Comparison of ENCODE assay signal across 8 cellular contexts in the genomic region with DNA sequence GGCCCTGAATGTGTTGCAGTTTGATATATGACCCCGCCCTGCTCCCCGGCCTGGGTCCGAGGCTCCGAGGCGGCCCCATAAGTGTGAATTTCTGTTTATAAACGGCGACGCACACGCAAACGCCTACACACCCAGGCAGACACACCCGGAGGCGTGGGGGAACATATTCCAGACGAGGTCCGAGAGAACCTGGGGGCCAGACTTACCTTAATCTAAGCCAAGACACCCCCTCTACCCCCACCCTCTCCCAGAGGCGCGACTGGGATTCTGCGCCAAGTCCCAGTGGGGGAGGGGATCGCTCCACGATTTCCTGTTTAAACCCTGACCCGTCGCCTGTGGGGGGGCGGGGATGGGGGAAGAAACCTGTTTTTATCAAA. TPM values are rescaled to one million over a fixed set of nuclear protein-coding genes. Genes with fewer than 3 reads are reported as not detected.
A peak's percentile ranks its signal among the peaks of the same experiment; 100 is the strongest.
DNase-seq lines count a peak whose midpoint lies in the region; ATAC-seq and TF ChIP-seq lines count a peak whose summit lies in the region.

No MANE protein-coding gene starts in this region.

- peak overlapping the region; percentile 93 for H3K27ac ChIP-seq in SJSA1
- peak overlapping the region; percentile 68 for H3K27ac ChIP-seq in upper lobe of right lung

- peaks cover 26% of the 10 kb centered on the region for H3K4me1 Mint-ChIP-seq in activated naive CD4-positive, alpha-beta T cell treated with anti-CD3 and anti-CD28 coated beads, Interleukin-2, amount 50 U/mL, for 24 hours
- peaks cover 22 to 27% of the 10 kb centered on the region in 2 donors for H3K4me1 Mint-ChIP-seq in immature natural killer cell

- H3K27me3 ChIP-seq in SJSA1 (replicated peaks), result no peaks in the 10 kb centered on the region
- H3K27me3 ChIP-seq in upper lobe of right lung, result peaks cover 94% of the 10 kb centered on the region

- no peak overlapping the region for H3K27ac Mint-ChIP-seq in activated naive CD4-positive, alpha-beta T cell treated with anti-CD3 and anti-CD28 coated beads, Interleukin-2, amount 50 U/mL, for 24 hours
- H3K27ac Mint-ChIP-seq in immature natural killer cell, result peak overlapping the region in 3 of 6 donors; percentile 20 to 74 (median 45)

- ATAC-seq in upper lobe of right lung (no peak), GM21717 (IDR thresholded peaks at IDR 0.05; ENCODE audit: unreplicated experiment) (no peak)

- H3K9me3 ChIP-seq in SJSA1 (replicated peaks) (no peaks in the 10 kb centered on the region), upper lobe of right lung (no peaks in the 10 kb centered on the region)

- H3K4me1 ChIP-seq in SJSA1 (replicated peaks) (peaks cover 55% of the 10 kb centered on the region), upper lobe of right lung (peaks cover 5% of the 10 kb centered on the region)

- H3K36me3 Mint-ChIP-seq in activated naive CD4-positive, alpha-beta T cell treated with anti-CD3 and anti-CD28 coated beads, Interleukin-2, amount 50 U/mL, for 24 hours, result peaks cover 1% of the 10 kb centered on the region
- H3K36me3 Mint-ChIP-seq in immature natural killer cell, result no peaks in the 10 kb centered on the region

- no peak for TF ChIP-seq CTCF in upper lobe of right lung (IDR thresholded peaks at IDR 0.05)
- TF ChIP-seq CTCF in GM10266 (IDR thresholded peaks at IDR 0.05; ENCODE audit: control insufficient read depth, insufficient read depth, low read depth, missing control alignments), result no peak

- H3K9me3 Mint-ChIP-seq in activated naive CD4-positive, alpha-beta T cell treated with anti-CD3 and anti-CD28 coated beads, Interleukin-2, amount 50 U/mL, for 24 hours, result no peaks in the 10 kb centered on the region
- H3K9me3 Mint-ChIP-seq in immature natural killer cell, result peaks cover 0 to 2% (median 0%) of the 10 kb centered on the region in 6 donors

- H3K4me3 Mint-ChIP-seq in activated naive CD4-positive, alpha-beta T cell treated with anti-CD3 and anti-CD28 coated beads, Interleukin-2, amount 50 U/mL, for 24 hours, result peak overlapping the region; percentile 77
- peak overlapping the region; percentile 89 to 95 (median 93) for H3K4me3 Mint-ChIP-seq in immature natural killer cell

- H3K27me3 Mint-ChIP-seq in activated naive CD4-positive, alpha-beta T cell treated with anti-CD3 and anti-CD28 coated beads, Interleukin-2, amount 50 U/mL, for 24 hours, result peaks cover 55% of the 10 kb centered on the region
- H3K27me3 Mint-ChIP-seq in immature natural killer cell (ENCODE audit: low read depth in 3 of 3), result peaks cover 31 to 55% (median 50%) of the 10 kb centered on the region in 3 donors

- intact Hi-C loops in upper lobe of right lung (cut with DNase I), result no loop called here

- H3K36me3 ChIP-seq in SJSA1 (peaks cover 3% of the 10 kb centered on the region), upper lobe of right lung (no peaks in the 10 kb centered on the region)

- DNase-seq in activated naive CD4-positive, alpha-beta T cell treated with anti-CD3 and anti-CD28 coated beads, Interleukin-2, amount 50 U/mL, for 16 hours, result no peak
- DNase-seq in SJSA1 (ENCODE audit: low read depth in 1 of 2, low spot score in 2 of 2) (peak; percentile 79 to 81), immature natural killer cell (no peak), upper lobe of right lung (no peak), GM10266 (ENCODE audit: extremely low spot score) (no peak), NCI-H2171 treated with DMSO at 0.1 percent for 48 hours (lab: John Stamatoyannopoulos, UW) (no peak)

- H3K4me3 ChIP-seq in SJSA1 (peak overlapping the region; percentile 56), upper lobe of right lung (peak overlapping the region; percentile 48)

RNA-seq across cellular contexts. Expression of a gene that starts 9.6 kb away (rescaled TPM):
- total RNA-seq in SJSA1 (2014; rRNA removed; shearing (Covaris generic)), result 2.9 and 6.2 TPM in 2 replicates
- polyA plus RNA-seq in immature natural killer cell, result not detected
- total RNA-seq in upper lobe of right lung, result 1.4 TPM

RNA-seq across cellular contexts. Expression of a gene that starts 9.8 kb away (rescaled TPM):
- total RNA-seq in SJSA1 (2014; rRNA removed; shearing (Covaris generic)), result 0.19 and 1.3 TPM in 2 replicates
- polyA plus RNA-seq in immature natural killer cell, result not detected
- 0.55 TPM for total RNA-seq in upper lobe of right lung

RNA-seq across cellular contexts. Expression of a gene that starts 14.3 kb away (rescaled TPM):
- total RNA-seq in SJSA1 (2014; rRNA removed; shearing (Covaris generic)), result not detected in 2 replicates
- polyA plus RNA-seq in immature natural killer cell, result not detected
- total RNA-seq in upper lobe of right lung, result not detected

RNA-seq across cellular contexts. Expression of a gene that starts 18.6 kb away (rescaled TPM):
- 9.6 and 14.2 TPM in 2 replicates for total RNA-seq in SJSA1 (2014; rRNA removed; shearing (Covaris generic))
- polyA plus RNA-seq in immature natural killer cell, result not detected
- total RNA-seq in upper lobe of right lung, result 0.61 TPM

RNA-seq across cellular contexts. Expression of a gene that starts 33.6 kb away (rescaled TPM):
- total RNA-seq in SJSA1 (2014; rRNA removed; shearing (Covaris generic)), result 3.2 and 7.5 TPM in 2 replicates
- not detected for polyA plus RNA-seq in immature natural killer cell
- not detected for total RNA-seq in upper lobe of right lung

Comparison
In these comparisons a context has a peak if more than half of its experiments do, and no peak if none do; other contexts are left out.
1. DNase-seq: peak in SJSA1 (2 of 2); none in activated naive CD4-positive, alpha-beta T cell treated with anti-CD3 and anti-CD28 coated beads, Interleukin-2, amount 50 U/mL, for 16 hours (single experiment), immature natural killer cell (0 of 3), upper lobe of right lung (single experiment), GM10266 (single experiment) and NCI-H2171 treated with DMSO at 0.1 percent for 48 hours (single experiment).